16 cellular contexts compared by ENCODE assay signal in genomic region chr4:144650311-144650820, GRCh38. TPM values are rescaled to one million over a fixed set of nuclear protein-coding genes. Genes with fewer than 3 reads are reported as not detected.
DNase-seq lines count a peak whose midpoint lies in the region; ATAC-seq and TF ChIP-seq lines count a peak whose summit lies in the region.
"Had no signal": no experiment of that assay in that cellular context is flagged by ENCODE, and none has a peak within 500 bp of the region (broad histone marks: within the 10 kb centered on the region; RNA-seq: fewer than 3 reads in every experiment).

No MANE protein-coding gene starts in this region.

- no peaks in the 10 kb centered on the region for H3K9me2 ChIP-seq in GM23338 (ENCODE audit: insufficient read depth)
- no peaks in the 10 kb centered on the region for H3K9me2 ChIP-seq in Loucy (replicated peaks; ENCODE audit: low read depth, low read length)

- H3K36me3 ChIP-seq in GM23338 (ENCODE audit: insufficient read depth) (no peaks in the 10 kb centered on the region), Loucy (ENCODE audit: insufficient read depth, low read length) (peaks cover 35% of the 10 kb centered on the region)
- H3K36me3 ChIP-seq: pancreas had no signal

- H3K79me2 ChIP-seq in GM23338 (replicated peaks; ENCODE audit: insufficient read depth) (no peaks in the 10 kb centered on the region), Loucy (ENCODE audit: insufficient read depth, low read length) (peaks cover 98% of the 10 kb centered on the region)

- no peaks in the 10 kb centered on the region for H3F3A ChIP-seq in GM23338 (replicated peaks; ENCODE audit: low read depth)
- H3F3A ChIP-seq in Loucy (ENCODE audit: low read depth): no peaks in the 10 kb centered on the region

- H3K4me1 ChIP-seq in GM23338 (ENCODE audit: insufficient read depth): peaks cover 42% of the 10 kb centered on the region
- peaks cover 50% of the 10 kb centered on the region for H3K4me1 ChIP-seq in Loucy (ENCODE audit: insufficient read depth, low read length, poor library complexity, severe bottlenecking)

- no peak for ATAC-seq in GM23338
- ATAC-seq in HG03025 (IDR thresholded peaks at IDR 0.05; ENCODE audit: low FRiP score, unreplicated experiment): no peak
- no peak for ATAC-seq in GM21447 (IDR thresholded peaks at IDR 0.05; ENCODE audit: unreplicated experiment)
- no peak for ATAC-seq in GM21786 (IDR thresholded peaks at IDR 0.05; ENCODE audit: unreplicated experiment)
- ATAC-seq: activated CD4-positive, alpha-beta T cell treated with anti-CD3 and anti-CD28 coated beads for 36 hours; pancreas had no signal

- H3K4me3 ChIP-seq in GM23338 (peak overlapping the region; percentile 4; the same call in 1 of the 2 replicates), Loucy (ENCODE audit: low read length, poor library complexity, severe bottlenecking) (peak overlapping the region; percentile 84)
- H3K4me3 ChIP-seq: pancreas had no signal

- peaks cover 41% of the 10 kb centered on the region for H3K27me3 ChIP-seq in GM23338 (ENCODE audit: insufficient read depth)
- peaks cover 8% of the 10 kb centered on the region for H3K27me3 ChIP-seq in Loucy (ENCODE audit: insufficient read depth, low read length, poor library complexity, severe bottlenecking)
- H3K27me3 ChIP-seq: pancreas had no signal

- H3K27ac ChIP-seq in GM23338 (ENCODE audit: low read depth): no peak overlapping the region
- peak overlapping the region; percentile 91 for H3K27ac ChIP-seq in caudate nucleus (ENCODE audit: low read depth, low read length)
- H3K27ac ChIP-seq: pancreas had no signal

- no peak overlapping the region for H3K4me3 Mint-ChIP-seq in GM23338
- H3K4me3 Mint-ChIP-seq in mesothelial cell of epicardium: no peak overlapping the region
- H3K4me3 Mint-ChIP-seq: activated CD4-positive, alpha-beta T cell treated with anti-CD3 and anti-CD28 coated beads for 36 hours had no signal

- H3K9me3 Mint-ChIP-seq in GM23338 (no peaks in the 10 kb centered on the region), mesothelial cell of epicardium (no peaks in the 10 kb centered on the region)

- peaks cover 55% of the 10 kb centered on the region for H3K4me1 Mint-ChIP-seq in GM23338
- H3K4me1 Mint-ChIP-seq in mesothelial cell of epicardium: peaks cover 31% of the 10 kb centered on the region

- TF ChIP-seq CTCF in GM23338 (conservative IDR thresholded peaks at IDR 0.05; ENCODE audit: low read depth in 2 of 2) (no peak), Loucy (conservative IDR thresholded peaks at IDR 0.05; ENCODE audit: low read length) (no peak), mesothelial cell of epicardium (IDR thresholded peaks at IDR 0.05; ENCODE audit: unreplicated experiment) (no peak)

- H3K9ac ChIP-seq in Loucy (ENCODE audit: low read depth, low read length, poor library complexity, severe bottlenecking): peak overlapping the region; percentile 100

- H2AFZ ChIP-seq in GM23338 (no peak overlapping the region), Loucy (ENCODE audit: low read length) (no peak overlapping the region)

- no peaks in the 10 kb centered on the region for H3K9me3 ChIP-seq in Loucy (ENCODE audit: insufficient read depth, low read depth, low read length)
- H3K9me3 ChIP-seq: pancreas had no signal

- H3K36me3 Mint-ChIP-seq in GM23338 (ENCODE audit: low read depth) (no peaks in the 10 kb centered on the region; the same call in 2 of the 3 replicates), mesothelial cell of epicardium (no peaks in the 10 kb centered on the region)

- H4K20me1 ChIP-seq in GM23338 (replicated peaks; ENCODE audit: insufficient read depth): no peaks in the 10 kb centered on the region
- peaks cover 10% of the 10 kb centered on the region for H4K20me1 ChIP-seq in Loucy (ENCODE audit: insufficient read depth, low read length, poor library complexity, severe bottlenecking)

- H3K27me3 Mint-ChIP-seq in GM23338 (ENCODE audit: insufficient read depth, low read depth, poor library complexity) (peaks cover 45% of the 10 kb centered on the region), mesothelial cell of epicardium (ENCODE audit: low read depth) (peaks cover 33% of the 10 kb centered on the region)

- peak; percentile 40 for DNase-seq in GM23338 (ENCODE audit: low spot score)
- no peak for DNase-seq in caudate nucleus (lab: John Stamatoyannopoulos, UW)
- no peak for DNase-seq in mesothelial cell of epicardium (ENCODE audit: low spot score in 2 of 2, unreplicated experiment in 2 of 2)
- DNase-seq in AG20443 (ENCODE audit: low spot score): no peak
- DNase-seq: activated CD4-positive, alpha-beta T cell treated with anti-CD3 and anti-CD28 coated beads for 36 hours; activated effector memory CD4-positive, alpha-beta T cell treated with Interleukin-2 at 50 U/mL for 16 hours; amniotic stem cell; cortex of kidney; GOT3; NCI-H1436 treated with DMSO at 0.1 percent for 48 hours; pancreas; stimulated activated CD4-positive, alpha-beta T cell treated with anti-CD3 and anti-CD28 coated beads, Interleukin-4, amount 100 ng/mL, for 24 hours had no signal

- peak overlapping the region; percentile 85 for H3K4me2 ChIP-seq in GM23338
- H3K4me2 ChIP-seq in Loucy (ENCODE audit: low read depth, low read length, poor library complexity, severe bottlenecking): peak overlapping the region; percentile 92

- H3K27ac Mint-ChIP-seq in GM23338 (no peak overlapping the region), mesothelial cell of epicardium (peak overlapping the region; percentile 6)
- H3K27ac Mint-ChIP-seq: activated CD4-positive, alpha-beta T cell treated with anti-CD3 and anti-CD28 coated beads for 36 hours had no signal

TF ChIP-seq in GM23338, 12 proteins besides CTCF, POLR2A, EP300 and RAD21 (continues in another document):
- TF ChIP-seq NANOG (IDR thresholded peaks at IDR 0.05; ENCODE audit: borderline replicate concordance): no peak
- no peak for TF ChIP-seq ZNF331 (CRISPR knock-in tag; IDR thresholded peaks at IDR 0.05; ENCODE audit: low read depth)
- no peak for TF ChIP-seq EZH2phosphoT487 (IDR thresholded peaks at IDR 0.05; ENCODE audit: unreplicated experiment)
- TF ChIP-seq POLR2AphosphoS5 (IDR thresholded peaks at IDR 0.05; ENCODE audit: low read depth): no peak
- no peak for TF ChIP-seq STAT1 (IDR thresholded peaks at IDR 0.05; ENCODE audit: unreplicated experiment)
- TF ChIP-seq ZNF114 (CRISPR knock-in tag; IDR thresholded peaks at IDR 0.05): no peak
- TF ChIP-seq JUNB (IDR thresholded peaks at IDR 0.05; ENCODE audit: unreplicated experiment): no peak
- no peak for TF ChIP-seq REST (IDR thresholded peaks at IDR 0.05; ENCODE audit: unreplicated experiment)

RNA-seq across cellular contexts. Expression of gene HHIP, which starts 4.4 kb away (rescaled TPM):
- 1.5 and 2.5 TPM in 2 replicates for total RNA-seq in GM23338 (2014; rRNA removed; shearing (Covaris generic))
- polyA plus RNA-seq in GM23338 (2016; fragmentation: Nextera tagmentation; extraction: Ambion mirVana): 4.2 and 5.9 TPM in 2 replicates
- 3.5 to 4.0 TPM (median 3.5 TPM) in 3 replicates for total RNA-seq in mesothelial cell of epicardium
- total RNA-seq: activated CD4-positive, alpha-beta T cell treated with anti-CD3 and anti-CD28 coated beads for 36 hours had no signal
